Comparison of ENCODE assay signal across 19 cellular contexts in genomic region chr10:127922206-127922605, GRCh38. TPM values are rescaled to one million over a fixed set of nuclear protein-coding genes. Genes with fewer than 3 reads are reported as not detected.
DNase-seq lines count a peak whose midpoint lies in the region; ATAC-seq and TF ChIP-seq lines count a peak whose summit lies in the region.
"Had no signal": no experiment of that assay in that cellular context is flagged by ENCODE, and none has a peak within 500 bp of the region (broad histone marks: within the 10 kb centered on the region; RNA-seq: fewer than 3 reads in every experiment).

No MANE protein-coding gene starts in this region.

- H3K27me3 ChIP-seq in Caco-2 (replicated peaks; ENCODE audit: control insufficient read depth, insufficient read depth, low read length), result no peaks in the 10 kb centered on the region; the same call in 1 of the 2 replicates
- H3K27me3 ChIP-seq in ascending aorta, result no peaks in the 10 kb centered on the region
- no peaks in the 10 kb centered on the region for H3K27me3 ChIP-seq in left lung
- no peaks in the 10 kb centered on the region for H3K27me3 ChIP-seq in skeletal muscle tissue (ENCODE audit: control insufficient read depth in 3 of 3, insufficient read depth in 3 of 3, low read length in 3 of 3)
- H3K27me3 ChIP-seq: right lobe of liver had no signal

- no peak overlapping the region for H3K4me3 ChIP-seq in Caco-2 (ENCODE audit: low read depth, low read length)
- H3K4me3 ChIP-seq in ascending aorta, result no peak overlapping the region
- H3K4me3 ChIP-seq in left lung, result no peak overlapping the region
- H3K4me3 ChIP-seq in skeletal muscle tissue (ENCODE audit: low read length in 3 of 3), result no peak overlapping the region
- H3K4me3 ChIP-seq: right lobe of liver had no signal

- no peaks in the 10 kb centered on the region for H3K36me3 Mint-ChIP-seq in Caco-2 (ENCODE audit: insufficient read depth, unreplicated experiment)

- no peak for ATAC-seq in left lung
- ATAC-seq in GM18861 (IDR thresholded peaks at IDR 0.05; ENCODE audit: unreplicated experiment), result no peak
- ATAC-seq in GM19452 (IDR thresholded peaks at IDR 0.05; ENCODE audit: unreplicated experiment), result no peak
- ATAC-seq in HG02970 (IDR thresholded peaks at IDR 0.05; ENCODE audit: low FRiP score, unreplicated experiment), result no peak

- CTCF ChIA-PET in Caco-2 (lab: Charles Lee), result no interaction called here

- H3K27ac ChIP-seq in ascending aorta (peak overlapping the region; percentile 90 to 92), left lung (peak overlapping the region; percentile 81 to 83), skeletal muscle tissue (ENCODE audit: low read depth, low read length) (peak overlapping the region; percentile 72)
- H3K27ac ChIP-seq: epithelial cell of prostate had no signal

- TF ChIP-seq CTCF in Caco-2 (IDR thresholded peaks at IDR 0.05; ENCODE audit: insufficient read depth in 1 of 2, low read depth in 1 of 2, low read length in 1 of 2, severe bottlenecking in 1 of 2, unreplicated experiment in 1 of 2), result no peak
- no peak for TF ChIP-seq CTCF in ascending aorta (IDR thresholded peaks at IDR 0.05)
- TF ChIP-seq CTCF in left lung (IDR thresholded peaks at IDR 0.05), result no peak

- POLR2A ChIA-PET in Caco-2 (lab: Charles Lee), result no interaction called here

- no peaks in the 10 kb centered on the region for H3K36me3 ChIP-seq in Caco-2 (ENCODE audit: control insufficient read depth, insufficient read depth, low read length)
- H3K36me3 ChIP-seq in ascending aorta, result no peaks in the 10 kb centered on the region
- no peaks in the 10 kb centered on the region for H3K36me3 ChIP-seq in left lung
- H3K36me3 ChIP-seq in skeletal muscle tissue (ENCODE audit: control insufficient read depth in 3 of 3, insufficient read depth in 3 of 3, low read length in 3 of 3), result no peaks in the 10 kb centered on the region
- H3K36me3 ChIP-seq: right lobe of liver had no signal

- H3K9me3 Mint-ChIP-seq in Caco-2 (ENCODE audit: unreplicated experiment), result no peaks in the 10 kb centered on the region

- no peak overlapping the region for H3K4me3 Mint-ChIP-seq in Caco-2 (ENCODE audit: unreplicated experiment)
- H3K4me3 Mint-ChIP-seq: neural crest cell had no signal

- peaks cover 3% of the 10 kb centered on the region for H3K27me3 Mint-ChIP-seq in Caco-2 (ENCODE audit: insufficient read depth, unreplicated experiment)

- H3K4me1 Mint-ChIP-seq in Caco-2 (ENCODE audit: low read depth, unreplicated experiment), result peaks cover 10% of the 10 kb centered on the region

- H3K4me1 ChIP-seq in Caco-2, result peaks cover 8% of the 10 kb centered on the region
- peaks cover 6 to 44% of the 10 kb centered on the region in 2 donors for H3K4me1 ChIP-seq in ascending aorta
- peaks cover 41 to 97% of the 10 kb centered on the region in 2 donors for H3K4me1 ChIP-seq in left lung
- H3K4me1 ChIP-seq in skeletal muscle tissue (ENCODE audit: control insufficient read depth in 3 of 3, insufficient read depth in 3 of 3, low read length in 3 of 3), result peaks cover 45 to 53% (median 53%) of the 10 kb centered on the region in 3 donors
- H3K4me1 ChIP-seq: right lobe of liver had no signal

- no peak for DNase-seq in Caco-2
- peak in 1 of 2 donors; percentile 47 for DNase-seq in ascending aorta (ENCODE audit: low spot score in 2 of 2)
- peak in 1 of 2 donors; percentile 74 for DNase-seq in left lung
- DNase-seq in DMS79 treated with DMSO at 0.1 percent for 48 hours (lab: John Stamatoyannopoulos, UW), result no peak
- DNase-seq: activated CD4-positive, CD25-positive, alpha-beta regulatory T cell treated with anti-CD3 and anti-CD28 coated beads, Interleukin-2, amount 50 U/mL, for 72 hours; GF-D8; mesendoderm; NCI-H524; stimulated activated CD4-positive, alpha-beta T cell treated with anti-CD3 and anti-CD28 coated beads, Interleukin-4, amount 100 ng/mL, for 1 hour; T-helper 9 cell had no signal

- no peak overlapping the region for H3K9ac ChIP-seq in skeletal muscle tissue (ENCODE audit: low read depth in 1 of 3, low read length in 3 of 3)

- intact Hi-C loops in Caco-2 (cut with micrococcal nuclease; ENCODE audit: unreplicated experiment) (no loop called here), ascending aorta (cut with DNase I) (loop anchor here (5.0 kb wide), 5 partner anchors 55 to 1675 kb away; no protein-coding TSS in a partner anchor), left lung (cut with DNase I) (no loop called here)

- H3K9me3 ChIP-seq in Caco-2 (no peaks in the 10 kb centered on the region), ascending aorta (no peaks in the 10 kb centered on the region), left lung (no peaks in the 10 kb centered on the region), skeletal muscle tissue (ENCODE audit: control insufficient read depth in 3 of 3, low read length in 3 of 3) (no peaks in the 10 kb centered on the region)
- H3K9me3 ChIP-seq: right lobe of liver had no signal

- no TSS peak for BruUV-seq in Caco-2 (replicated peaks; lab: Mats Ljungman, UMichigan)

- H3K27ac Mint-ChIP-seq in Caco-2 (ENCODE audit: unreplicated experiment), result peak overlapping the region; percentile 54

RNA-seq across cellular contexts. Expression of gene PTPRE, which starts 15.3 kb away (rescaled TPM):
- 0.46 and 0.50 TPM in 2 replicates for total RNA-seq in Caco-2 (2022)
- total RNA-seq in ascending aorta, result 14.5 TPM
- 10 to 100 TPM; 51.4 to 88.7 TPM for total RNA-seq in left lung
- 7.8 TPM for total RNA-seq in skeletal muscle tissue

RNA-seq across cellular contexts. Expression of gene CLRN3, which starts 29.5 kb away (rescaled TPM):
- total RNA-seq in Caco-2 (2022) (0.93 and 1.1 TPM in 2 replicates), ascending aorta (not detected), left lung (not detected), skeletal muscle tissue (0.52 TPM)
- total RNA-seq: neural crest cell, SK-MEL-5, subcutaneous adipose tissue had no signal
